Comparison of ENCODE assay signal across 11 cellular contexts in the genomic region with DNA sequence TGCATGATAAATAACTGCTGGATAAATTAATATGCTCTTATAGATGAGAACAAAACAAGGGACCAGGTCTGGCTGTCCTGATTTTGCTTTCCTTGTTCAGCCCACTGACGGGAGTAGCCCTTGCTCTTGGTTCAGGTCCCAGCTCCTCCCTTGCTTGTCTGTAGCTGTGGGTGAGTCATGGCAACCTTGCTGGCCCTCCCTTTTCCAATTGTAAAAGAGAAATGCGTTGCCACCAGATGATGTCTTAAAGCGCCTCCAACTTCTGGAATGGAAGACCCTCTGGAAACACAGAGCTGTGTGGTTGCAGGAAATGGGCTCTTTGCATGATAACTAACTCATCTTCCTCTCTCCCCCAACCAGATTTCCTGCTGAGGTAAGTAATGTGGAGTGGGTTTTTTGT.
A peak's percentile ranks its signal among the peaks of the same experiment; 100 is the strongest.
DNase-seq lines count a peak whose midpoint lies in the region; ATAC-seq and TF ChIP-seq lines count a peak whose summit lies in the region.
"Had no signal": no experiment of that assay in that cellular context is flagged by ENCODE, and none has a peak within 500 bp of the region (broad histone marks: within the 10 kb centered on the region; RNA-seq: fewer than 3 reads in every experiment).

No MANE protein-coding gene starts in this region.

- ATAC-seq in left colon (peak; percentile 96), HG03442 (IDR thresholded peaks at IDR 0.05; ENCODE audit: unreplicated experiment) (no peak), GM19463 (IDR thresholded peaks at IDR 0.05; ENCODE audit: unreplicated experiment) (no peak)

- no peaks in the 10 kb centered on the region; the same call in 1 of the 2 replicates for H3K9me3 ChIP-seq in BE2C
- H3K9me3 ChIP-seq: SJSA1 had no signal

- no peaks in the 10 kb centered on the region for H3K27me3 ChIP-seq in BE2C

- H3K4me1 ChIP-seq in BE2C: peaks cover 11% of the 10 kb centered on the region; the same call in 1 of the 2 replicates
- H3K4me1 ChIP-seq: SJSA1 had no signal

- no peak overlapping the region for H3K4me3 ChIP-seq in BE2C (ENCODE audit: low read depth, low read length)
- H3K4me3 ChIP-seq in astrocyte of the cerebellum (ENCODE audit: low read depth, low read length): no peak overlapping the region
- H3K4me3 ChIP-seq: SJSA1 had no signal

- in situ Hi-C loops in astrocyte of the cerebellum (cut with HindIII; ENCODE audit: low sequenced_read_pairs): no loop called here

- DNase-seq in BE2C: peak; percentile 24
- DNase-seq in Kasumi-1 (lab: John Stamatoyannopoulos, UW): peak; percentile 95
- DNase-seq in astrocyte of the cerebellum (ENCODE audit: low read depth): peak; percentile 56
- peak; percentile 54 to 83 for DNase-seq in left colon
- DNase-seq in NOMO-1 treated with DMSO at 0.1 percent for 48 hours (lab: John Stamatoyannopoulos, UW; ENCODE audit: unreplicated experiment): no peak
- no peak for DNase-seq in DMS79 treated with DMSO at 0.1 percent for 48 hours (lab: John Stamatoyannopoulos, UW)
- DNase-seq: CD8-positive, alpha-beta memory T cell; NCI-H1092 treated with DMSO at 0.1 percent for 48 hours had no signal

- TF ChIP-seq CTCF in BE2C (IDR thresholded peaks at IDR 0.05; ENCODE audit: low read depth, low read length) (no peak), astrocyte of the cerebellum (IDR thresholded peaks at IDR 0.05; ENCODE audit: low read depth, low read length, missing control alignments) (no peak)

- H3K36me3 ChIP-seq in BE2C: peaks cover 5% of the 10 kb centered on the region; the same call in 1 of the 2 replicates
- H3K36me3 ChIP-seq: SJSA1 had no signal

- intact Hi-C loops in left colon (cut with DNase I, micrococcal nuclease): no loop called here

Comparison
In these comparisons a context has a peak if more than half of its experiments do, and no peak if none do; other contexts are left out.
1. DNase-seq: peak in BE2C (single experiment), Kasumi-1 (2 of 2), astrocyte of the cerebellum (single experiment) and left colon (2 of 2); none in NOMO-1 treated with DMSO at 0.1 percent for 48 hours (single experiment) and DMS79 treated with DMSO at 0.1 percent for 48 hours (single experiment).